Comparison of ENCODE assay signal across 10 cellular contexts in the genomic region with DNA sequence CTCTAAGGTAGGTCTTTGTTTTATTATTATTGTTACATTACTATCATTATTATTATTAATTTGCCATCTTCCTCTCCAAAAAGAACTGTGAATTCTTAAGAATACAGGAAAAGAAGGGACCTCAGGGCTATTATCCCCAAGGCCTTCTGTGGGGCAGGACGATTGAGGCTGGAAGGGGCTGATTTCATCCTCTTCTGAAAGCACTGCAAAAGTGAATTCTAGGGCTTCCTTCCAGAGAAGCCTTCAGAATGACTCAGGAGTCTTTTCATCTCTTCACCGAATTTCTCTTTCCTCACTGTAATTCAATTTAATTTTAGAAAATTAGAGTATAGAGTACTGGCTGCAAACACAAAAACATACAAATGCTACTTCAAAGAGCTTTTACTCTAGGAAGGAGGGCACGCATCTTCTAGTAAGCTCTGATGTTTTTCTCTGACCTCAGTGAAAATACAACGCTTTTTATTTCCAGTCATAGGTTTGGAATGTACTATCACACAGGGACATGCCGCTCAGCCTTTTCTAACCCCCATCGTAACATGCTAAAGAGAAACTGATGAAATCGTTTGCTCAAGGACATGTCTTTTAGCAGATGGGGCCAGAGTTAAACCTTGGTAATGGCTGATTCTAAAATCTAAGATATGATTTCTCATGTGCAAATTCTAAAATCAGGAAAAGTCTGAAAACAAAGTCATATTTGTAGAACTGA.
DNase-seq lines count a peak whose midpoint lies in the region; ATAC-seq and TF ChIP-seq lines count a peak whose summit lies in the region.
"Had no signal": no experiment of that assay in that cellular context is flagged by ENCODE, and none has a peak within 500 bp of the region (broad histone marks: within the 10 kb centered on the region; RNA-seq: fewer than 3 reads in every experiment).

No MANE protein-coding gene starts in this region.

- DNase-seq in LHCN-M2 (ENCODE audit: low read depth), result peak; percentile 92
- no peak for DNase-seq in coronary artery (ENCODE audit: low spot score)
- no peak for DNase-seq in left lung
- DNase-seq in transverse colon, result no peak
- no peak for DNase-seq in pons (ENCODE audit: low spot score)
- DNase-seq in DMS 273 treated with DMSO at 0.1 percent for 48 hours (lab: John Stamatoyannopoulos, UW), result no peak
- DNase-seq in T-helper 9 cell, result no peak
- DNase-seq: activated CD8-positive, alpha-beta T cell treated with anti-CD3 and anti-CD28 coated beads, Interleukin-2, amount 10 ng/mL, durations not matched to agents 7 days and 5 days; glutamatergic neuron; NCI-H526 treated with DMSO at 0.1 percent for 48 hours had no signal

- no peak for TF ChIP-seq POLR2A in transverse colon (IDR thresholded peaks at IDR 0.05)

- H3K4me1 ChIP-seq in left lung, result peaks cover 11% of the 10 kb centered on the region in 2 donors
- peaks cover 0 to 23% (median 5%) of the 10 kb centered on the region in 4 donors for H3K4me1 ChIP-seq in transverse colon

- 64 to 78% methylated on average over 7 of the region's 7 CpGs for WGBS in transverse colon (ENCODE audit: low coverage in 1 of 2), 2 donors

- TF ChIP-seq CTCF in coronary artery (IDR thresholded peaks at IDR 0.05), result no peak
- no peak for TF ChIP-seq CTCF in left lung (IDR thresholded peaks at IDR 0.05)
- no peak for TF ChIP-seq CTCF in transverse colon (IDR thresholded peaks at IDR 0.05)

- intact Hi-C loops in left lung (cut with DNase I) (no loop called here), transverse colon (cut with DNase I; ENCODE audit: low total_unique reads) (no loop called here)

- peak overlapping the region; percentile 19 for H3K4me3 ChIP-seq in coronary artery
- no peak overlapping the region for H3K4me3 ChIP-seq in left lung
- no peak overlapping the region for H3K4me3 ChIP-seq in transverse colon

- no peaks in the 10 kb centered on the region for H3K36me3 ChIP-seq in left lung
- no peaks in the 10 kb centered on the region for H3K36me3 ChIP-seq in transverse colon

- H3K27me3 ChIP-seq in left lung, result no peaks in the 10 kb centered on the region
- H3K27me3 ChIP-seq in transverse colon, result no peaks in the 10 kb centered on the region

- in situ Hi-C loops in transverse colon (cut with MboI; ENCODE audit: low pct_ligation_motif_present in 1 of 4, low pct_unique_long_range_greater_than_20kb in 1 of 4, low sequenced_read_pairs in 3 of 4), result loop anchor here in 1 of 4 donors (25.0 kb wide), 2 partner anchors 309 to 609 kb away; no protein-coding TSS in a partner anchor

- H3K9me3 ChIP-seq in left lung, result no peaks in the 10 kb centered on the region
- no peaks in the 10 kb centered on the region for H3K9me3 ChIP-seq in transverse colon

- H3K27ac ChIP-seq in coronary artery (peak overlapping the region; percentile 69 to 73), left lung (peak overlapping the region; percentile 53 to 80), transverse colon (peak overlapping the region; percentile 57 to 82 (median 70))

- peak; percentile 69 for ATAC-seq in left lung
- ATAC-seq: activated CD8-positive, alpha-beta T cell treated with anti-CD3 and anti-CD28 coated beads, Interleukin-2, amount 10 ng/mL, durations not matched to agents 7 days and 5 days had no signal

- peak; percentile 25 for TF ChIP-seq EP300 in transverse colon (IDR thresholded peaks at IDR 0.05; ENCODE audit: low read depth)
